8 cellular contexts compared by ENCODE assay signal in genomic region chr15:72532991-72533601, GRCh38. TPM values are rescaled to one million over a fixed set of nuclear protein-coding genes. Genes with fewer than 3 reads are reported as not detected.
DNase-seq lines count a peak whose midpoint lies in the region; TF ChIP-seq lines count a peak whose summit lies in the region.

No MANE protein-coding gene starts in this region.

- peak; percentile 12 for DNase-seq in stimulated activated CD4-positive, alpha-beta T cell treated with anti-CD3 and anti-CD28 coated beads, Interleukin-15, amount 100 ng/mL, for 24 hours
- DNase-seq in stimulated activated CD4-positive, alpha-beta T cell treated with anti-CD3 and anti-CD28 coated beads, Interleukin-2, amount 100 ng/mL, for 48 hours, result no peak
- DNase-seq in SK-MEL-5 (ENCODE audit: low read depth, low spot score) (peak; percentile 26), fibroblast of mammary gland (ENCODE audit: low read depth) (no peak), NCI-H345 (lab: John Stamatoyannopoulos, UW) (no peak), A172 (ENCODE audit: low spot score) (no peak), NCI-H128 (lab: John Stamatoyannopoulos, UW; ENCODE audit: unreplicated experiment) (no peak), NCI-H2171 treated with DMSO at 0.1 percent for 48 hours (lab: John Stamatoyannopoulos, UW) (no peak)

- TF ChIP-seq CTCF in fibroblast of mammary gland (conservative IDR thresholded peaks at IDR 0.05; ENCODE audit: control insufficient read depth, insufficient read depth, low read depth, low read length), result peak; percentile 33

- no peak overlapping the region for H3K4me3 ChIP-seq in fibroblast of mammary gland (ENCODE audit: control insufficient read depth, low read depth, low read length)

- in situ Hi-C loops in SK-MEL-5 (cut with HindIII; ENCODE audit: low pct_unique_long_range_greater_than_20kb, low sequenced_read_pairs), result no loop called here

RNA-seq across cellular contexts. Expression of gene ARIH1, which starts 59.0 kb away (rescaled TPM):
- 57.4 and 67.4 TPM in 2 replicates for total RNA-seq in SK-MEL-5 (2014; rRNA removed; shearing (Covaris generic))
- polyA plus RNA-seq in SK-MEL-5 (2015; cell fraction: cytosol; rRNA removed), result 40.4 and 40.5 TPM in 2 replicates
- polyA plus RNA-seq in SK-MEL-5 (2015; cell fraction: nucleus; rRNA removed), result 83.9 and 89.4 TPM in 2 replicates
- 31.5 and 36.6 TPM in 2 replicates for total RNA-seq in A172 (2014; rRNA removed; shearing (Covaris generic))

Comparison
In these comparisons a context has a peak if more than half of its experiments do, and no peak if none do; other contexts are left out.
1. DNase-seq: peak in stimulated activated CD4-positive, alpha-beta T cell treated with anti-CD3 and anti-CD28 coated beads, Interleukin-15, amount 100 ng/mL, for 24 hours (single experiment) and SK-MEL-5 (single experiment); none in stimulated activated CD4-positive, alpha-beta T cell treated with anti-CD3 and anti-CD28 coated beads, Interleukin-2, amount 100 ng/mL, for 48 hours (0 of 2), fibroblast of mammary gland (single experiment), NCI-H345 (single experiment), A172 (single experiment), NCI-H128 (single experiment) and NCI-H2171 treated with DMSO at 0.1 percent for 48 hours (single experiment).